ENCODE assay signal across 14 cellular contexts in the genomic region with DNA sequence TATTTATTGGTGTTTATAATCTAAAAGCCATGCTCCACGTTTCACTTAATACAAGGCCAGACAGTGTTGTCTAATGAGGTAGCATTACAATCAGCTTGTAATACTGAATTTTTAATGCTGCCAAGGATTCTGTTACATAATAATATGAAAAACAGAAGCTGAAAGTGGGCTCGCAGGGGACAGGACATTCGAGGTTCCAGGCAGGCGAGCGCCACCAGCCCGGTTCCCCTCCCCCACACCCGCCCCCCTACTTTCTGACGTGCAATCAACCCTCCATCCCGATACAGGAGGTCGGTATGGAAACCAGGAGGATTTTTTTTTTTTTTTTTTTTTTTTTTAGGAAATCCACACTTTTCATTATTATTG. TPM values are rescaled to one million over a fixed set of nuclear protein-coding genes. Genes with fewer than 3 reads are reported as not detected.
DNase-seq lines count a peak whose midpoint lies in the region; ATAC-seq, FAIRE-seq and TF ChIP-seq lines count a peak whose summit lies in the region.
"Had no signal": no experiment of that assay in that cellular context is flagged by ENCODE, and none has a peak within 500 bp of the region (broad histone marks: within the 10 kb centered on the region; RNA-seq: fewer than 3 reads in every experiment).

No MANE protein-coding gene starts in this region.

- H3K9me3 ChIP-seq in A549 (no peaks in the 10 kb centered on the region), HAP-1 (no peaks in the 10 kb centered on the region)
- H3K9me3 ChIP-seq: BLaER1 treated with 17β-estradiol and CSF1 and Interleukin-3, amounts not matched to agents 10 nM and 100 nM had no signal

- H3K36me3 Mint-ChIP-seq in nephron progenitor cell (ENCODE audit: low read depth): no peaks in the 10 kb centered on the region

- CTCF ChIA-PET in A549 (lab: Yijun Ruan, JAX): interaction anchor here (0.6 to 1.8 kb wide), 13 partner anchors 10 to 279 kb away, joined by 3 to 5 read pairs (median 3); no protein-coding TSS in a partner anchor

- H3K27ac Mint-ChIP-seq in nephron progenitor cell: peak overlapping the region; percentile 95
- H3K27ac Mint-ChIP-seq: stimulated activated naive CD8-positive, alpha-beta T cell treated with anti-CD3 and anti-CD28 coated beads, Interleukin-15, Interleukin-2, amounts not matched to agents 100 ng/mL and 50 ng/mL, for 24 hours had no signal

- peak in 1 of 2 experiments; percentile 62 for DNase-seq in A549 (ENCODE audit: low read depth in 1 of 2, low spot score in 1 of 2)
- DNase-seq in dorsolateral prefrontal cortex: no peak
- no peak for DNase-seq in nephron progenitor cell
- no peak for DNase-seq in HAP-1 (ENCODE audit: low spot score in 2 of 2)
- DNase-seq in NOMO-1 (lab: John Stamatoyannopoulos, UW; ENCODE audit: unreplicated experiment in 2 of 2): no peak
- DNase-seq: activated T-cell treated with anti-CD3 and anti-CD28 coated beads for 4 hours, small intestine had no signal

- WGBS in A549 (ENCODE audit: missing lambda C conversion rate): 2% methylated on average over 10 of the region's 10 CpGs

- TF ChIP-seq CTCF in A549 (IDR thresholded peaks at IDR 0.05) (peak; percentile 32; the same call in 2 of the 3 replicates), KMS-11 (conservative IDR thresholded peaks at IDR 0.05; ENCODE audit: low read depth, low read length) (no peak), dorsolateral prefrontal cortex (IDR thresholded peaks at IDR 0.05 in 54 of 56, conservative IDR thresholded peaks at IDR 0.05 in 2 of 56; ENCODE audit: low read depth in 1 of 56, partially characterized antibody in 56 of 56) (no peak), nephron progenitor cell (IDR thresholded peaks at IDR 0.05) (no peak)

- H3K27me3 ChIP-seq in KMS-11 (ENCODE audit: insufficient read depth, low read depth): no peaks in the 10 kb centered on the region
- peaks cover 0 to 7% (median 0%) of the 10 kb centered on the region in 45 donors for H3K27me3 ChIP-seq in dorsolateral prefrontal cortex
- no peaks in the 10 kb centered on the region for H3K27me3 ChIP-seq in HAP-1 (ENCODE audit: low read depth)

- peaks cover 4% of the 10 kb centered on the region for H3K27me3 Mint-ChIP-seq in nephron progenitor cell (ENCODE audit: low read depth, poor library complexity)

- TF ChIP-seq RAD21 in A549 (conservative IDR thresholded peaks at IDR 0.05 in 1 of 2, IDR thresholded peaks at IDR 0.05 in 1 of 2): no peak

- no peak overlapping the region; the same call in 1 of the 2 replicates for H3K9ac ChIP-seq in KMS-11

- no peaks in the 10 kb centered on the region for H4K20me1 ChIP-seq in KMS-11 (ENCODE audit: insufficient read depth)

- H3K4me1 Mint-ChIP-seq in nephron progenitor cell: peaks cover 4% of the 10 kb centered on the region

- peak overlapping the region; percentile 84 for H3K4me3 ChIP-seq in A549
- H3K4me3 ChIP-seq in KMS-11 (IDR thresholded peaks at IDR 0.05; ENCODE audit: insufficient read depth, low read depth, low read length): no peak overlapping the region
- peak overlapping the region in 15 of 59 donors; percentile 0 to 77 (median 17) for H3K4me3 ChIP-seq in dorsolateral prefrontal cortex
- no peak overlapping the region for H3K4me3 ChIP-seq in HAP-1

- no peak for TF ChIP-seq POLR2A in A549 (IDR thresholded peaks at IDR 0.05; ENCODE audit: low read length)

- in situ Hi-C loops in HAP-1 (cut with MboI; ENCODE audit: low sequenced_read_pairs): no loop called here

- H2AFZ ChIP-seq in KMS-11 (ENCODE audit: low read depth): no peak overlapping the region

- POLR2A ChIA-PET in A549 (lab: Yijun Ruan, JAX): interaction anchor here (0.6 to 7.8 kb wide), 9 partner anchors 8 to 388 kb away, joined by 3 to 63 read pairs (median 3); no protein-coding TSS in a partner anchor

- intact Hi-C loops in dorsolateral prefrontal cortex (cut with DNase I): no loop called here

- H3K4me3 Mint-ChIP-seq in nephron progenitor cell: no peak overlapping the region
- H3K4me3 Mint-ChIP-seq: stimulated activated naive CD8-positive, alpha-beta T cell treated with anti-CD3 and anti-CD28 coated beads, Interleukin-15, Interleukin-2, amounts not matched to agents 100 ng/mL and 50 ng/mL, for 24 hours; T-helper 1 cell treated with Interleukin-12 subunit alpha and Interleukin-12 subunit beta and Interleukin-4 antibody, amounts not matched to agents 30 μg/mL and 1 μg/mL, for 36 hours had no signal

- H3K4me1 ChIP-seq in A549 (peaks cover 57% of the 10 kb centered on the region), KMS-11 (ENCODE audit: low read depth, poor library complexity, severe bottlenecking) (peaks cover 39% of the 10 kb centered on the region), HAP-1 (peaks cover 63% of the 10 kb centered on the region)

- no peaks in the 10 kb centered on the region for H3K9me3 Mint-ChIP-seq in nephron progenitor cell
- H3K9me3 Mint-ChIP-seq: stimulated activated naive CD8-positive, alpha-beta T cell treated with anti-CD3 and anti-CD28 coated beads, Interleukin-15, Interleukin-2, amounts not matched to agents 100 ng/mL and 50 ng/mL, for 24 hours; T-helper 1 cell treated with Interleukin-12 subunit alpha and Interleukin-12 subunit beta and Interleukin-4 antibody, amounts not matched to agents 30 μg/mL and 1 μg/mL, for 36 hours had no signal

- H3K79me2 ChIP-seq in KMS-11 (ENCODE audit: insufficient read depth, low read depth): peaks cover 30% of the 10 kb centered on the region; the same call in 1 of the 2 replicates

- H3K36me3 ChIP-seq in KMS-11 (ENCODE audit: insufficient read depth): no peaks in the 10 kb centered on the region
- no peaks in the 10 kb centered on the region for H3K36me3 ChIP-seq in HAP-1 (replicated peaks)
- H3K36me3 ChIP-seq: BLaER1 treated with 17β-estradiol and CSF1 and Interleukin-3, amounts not matched to agents 10 nM and 100 nM had no signal

- H3K27ac ChIP-seq in A549 (peak overlapping the region; percentile 99), KMS-11 (no peak overlapping the region), dorsolateral prefrontal cortex (peak overlapping the region in 53 of 59 donors; percentile 18 to 96 (median 78))
- H3K27ac ChIP-seq: BLaER1 treated with 17β-estradiol and CSF1 and Interleukin-3, amounts not matched to agents 10 nM and 100 nM had no signal

- H3K4me2 ChIP-seq in A549: peak overlapping the region; percentile 99
- peak overlapping the region; percentile 88; the same call in 1 of the 2 replicates for H3K4me2 ChIP-seq in KMS-11

- ATAC-seq in A549 (peak in 1 of 2 experiments; percentile 6; a peak in 3 of 6 replicates), GM18858 (IDR thresholded peaks at IDR 0.05; ENCODE audit: unreplicated experiment) (no peak), GM18861 (IDR thresholded peaks at IDR 0.05; ENCODE audit: unreplicated experiment) (no peak)

- no peak for TF ChIP-seq EP300 in A549 (IDR thresholded peaks at IDR 0.05)

- no peak for FAIRE-seq in A549 (lab: Jason Lieb, UNC)
- FAIRE-seq: colon, small intestine had no signal

TF ChIP-seq in A549, 52 proteins besides CTCF, POLR2A, EP300 and RAD21:
- TF ChIP-seq CEBPB (IDR thresholded peaks at IDR 0.05): no peak
- no peak for TF ChIP-seq KDM1A (IDR thresholded peaks at IDR 0.05; ENCODE audit: low read depth)
- TF ChIP-seq SREBF2 (IDR thresholded peaks at IDR 0.05): no peak
- no peak for TF ChIP-seq JUN (IDR thresholded peaks at IDR 0.05)
- TF ChIP-seq, protein P1, sequence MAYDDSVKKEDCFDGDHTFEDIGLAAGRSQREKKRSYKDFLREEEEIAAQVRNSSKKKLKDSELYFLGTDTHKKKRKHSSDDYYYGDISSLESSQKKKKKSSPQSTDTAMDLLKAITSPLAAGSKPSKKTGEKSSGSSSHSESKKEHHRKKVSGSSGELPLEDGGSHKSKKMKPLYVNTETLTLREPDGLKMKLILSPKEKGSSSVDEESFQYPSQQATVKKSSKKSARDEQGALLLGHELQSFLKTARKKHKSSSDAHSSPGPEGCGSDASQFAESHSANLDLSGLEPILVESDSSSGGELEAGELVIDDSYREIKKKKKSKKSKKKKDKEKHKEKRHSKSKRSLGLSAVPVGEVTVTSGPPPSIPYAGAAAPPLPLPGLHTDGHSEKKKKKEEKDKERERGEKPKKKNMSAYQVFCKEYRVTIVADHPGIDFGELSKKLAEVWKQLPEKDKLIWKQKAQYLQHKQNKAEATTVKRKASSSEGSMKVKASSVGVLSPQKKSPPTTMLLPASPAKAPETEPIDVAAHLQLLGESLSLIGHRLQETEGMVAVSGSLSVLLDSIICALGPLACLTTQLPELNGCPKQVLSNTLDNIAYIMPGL (CRISPR knock-in tag; IDR thresholded peaks at IDR 0.05; ENCODE audit: borderline replicate concordance): no peak
- TF ChIP-seq MAFK (IDR thresholded peaks at IDR 0.05; ENCODE audit: partially characterized antibody): no peak
- no peak for TF ChIP-seq ZC3H11A (IDR thresholded peaks at IDR 0.05)
- no peak for TF ChIP-seq E2F6 (IDR thresholded peaks at IDR 0.05; ENCODE audit: borderline replicate concordance, low read depth)

RNA-seq across cellular contexts. Expression of gene ZFHX3, which starts 6.2 kb away (rescaled TPM):
- polyA plus RNA-seq in A549 (2011; rRNA removed): 6.5 and 11.0 TPM in 2 replicates
- 2.9 and 4.0 TPM in 2 replicates for polyA plus RNA-seq in A549 (2012; cell fraction: cytosol; rRNA removed)
- polyA plus RNA-seq in A549 (2012; cell fraction: nucleus; rRNA removed): 4.6 and 5.1 TPM in 2 replicates
- 3.9 to 4.0 TPM (median 3.9 TPM) in 3 replicates for polyA plus RNA-seq in A549 (2017; fragmentation: RNase III; extraction: RNeasy Plus Mini Kit Qiagen cat#74134 plus additional on column Dnase treatment)
- 25.9 and 28.7 TPM in 2 replicates for polyA minus RNA-seq in A549 (2011; rRNA and poly(A)+ RNA removed)
- 10 to 100 TPM in 109 of 120 experiments, 1 to 10 TPM in 11; 7.3 to 24.4 (median 13.4) TPM for total RNA-seq in dorsolateral prefrontal cortex
